In the genomic region with DNA sequence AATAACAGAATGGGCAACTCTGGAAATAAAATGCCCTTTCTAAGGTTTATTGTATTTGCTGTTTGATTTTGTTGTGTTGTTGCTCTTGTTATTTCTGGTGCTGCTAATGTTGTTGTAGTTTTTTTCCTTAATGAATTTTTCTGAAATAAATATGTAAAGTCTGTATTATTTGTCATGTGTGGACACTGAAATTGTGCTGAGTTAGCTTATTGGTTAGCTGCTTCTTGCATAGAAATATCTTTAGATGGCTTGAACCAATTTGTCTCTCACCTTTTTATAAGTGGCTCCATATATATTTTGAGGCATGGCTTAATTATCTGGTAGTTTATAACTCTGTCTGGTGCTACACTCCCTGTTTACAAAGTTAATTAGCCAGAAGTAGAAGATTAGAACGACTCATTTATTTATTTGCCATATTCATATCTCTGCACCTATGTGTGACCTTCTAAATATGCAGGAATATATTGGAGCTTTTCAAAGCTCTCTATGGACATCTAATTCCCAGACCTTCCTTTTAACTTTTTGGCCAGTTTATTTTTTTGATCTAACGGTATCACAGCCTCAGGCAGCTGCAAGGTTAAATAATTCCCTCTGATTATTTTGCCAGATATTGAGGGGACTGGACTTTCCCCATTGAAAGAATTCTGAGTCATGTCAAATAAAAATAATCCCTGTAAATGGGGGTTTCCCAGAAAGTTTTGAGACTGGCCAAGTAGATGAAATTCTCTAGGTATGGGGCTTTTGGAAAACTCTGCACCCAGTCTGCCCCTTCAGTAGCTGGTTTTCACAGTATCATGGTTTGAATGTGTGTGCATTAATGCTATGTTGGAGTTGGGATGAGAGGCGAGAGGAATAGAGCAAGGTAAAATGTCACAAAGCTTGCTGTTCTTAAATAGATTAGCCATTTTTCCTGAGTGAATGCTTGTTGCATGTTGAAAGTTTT, we compare ENCODE assay signal across 19 cellular contexts.
"Had no signal": no experiment of that assay in that cellular context is flagged by ENCODE, and none has a peak within 500 bp of the region (broad histone marks: within the 10 kb centered on the region; RNA-seq: fewer than 3 reads in every experiment).

No MANE protein-coding gene starts in this region.

- H3K9me3 Mint-ChIP-seq: activated CD4-positive, alpha-beta T cell treated with anti-CD3 and anti-CD28 coated beads, Interleukin-2, amount 10 ng/mL, durations not matched to agents 24 days and 14 days had no signal

- H3K36me3 ChIP-seq: gastrocnemius medialis, thoracic aorta, upper lobe of right lung had no signal

- H3K27me3 ChIP-seq: body of pancreas, gastrocnemius medialis, upper lobe of right lung had no signal

- H3K4me3 Mint-ChIP-seq: activated B cell treated with CpG ODN at 0.5 μM for 24 hours; activated CD4-positive, alpha-beta T cell treated with anti-CD3 and anti-CD28 coated beads, Interleukin-2, amount 10 ng/mL, durations not matched to agents 24 days and 14 days; activated CD8-positive, alpha-beta T cell treated with anti-CD3 and anti-CD28 coated beads, Interleukin-2, amount 10 ng/mL, durations not matched to agents 7 days and 5 days; neural crest cell had no signal

- FAIRE-seq: islet of Langerhans had no signal

- H3K4me3 ChIP-seq: body of pancreas, gastrocnemius medialis, lung, psoas muscle, thoracic aorta, upper lobe of right lung had no signal

- H3K27me3 Mint-ChIP-seq: activated B cell treated with CpG ODN at 0.5 μM for 24 hours; activated CD4-positive, alpha-beta T cell treated with anti-CD3 and anti-CD28 coated beads, Interleukin-2, amount 10 ng/mL, durations not matched to agents 24 days and 14 days had no signal

- ATAC-seq: activated CD8-positive, alpha-beta T cell treated with anti-CD3 and anti-CD28 coated beads, Interleukin-2, amount 10 ng/mL, durations not matched to agents 7 days and 5 days; activated naive CD4-positive, alpha-beta T cell treated with anti-CD3 and anti-CD28 coated beads, Interleukin-2, amount 50 U/mL, for 72 hours; body of pancreas; gastrocnemius medialis; psoas muscle; upper lobe of right lung had no signal

- H3K4me1 ChIP-seq: body of pancreas, gastrocnemius medialis, psoas muscle, upper lobe of right lung had no signal

- H3K4me1 Mint-ChIP-seq: activated B cell treated with CpG ODN at 0.5 μM for 24 hours; activated CD4-positive, alpha-beta T cell treated with anti-CD3 and anti-CD28 coated beads, Interleukin-2, amount 10 ng/mL, durations not matched to agents 24 days and 14 days had no signal

- DNase-seq: activated B cell treated with CpG ODN at 0.5 μM for 24 hours; activated CD4-positive, alpha-beta T cell treated with anti-CD3 and anti-CD28 coated beads, Interleukin-2, amount 10 ng/mL, durations not matched to agents 24 days and 14 days; activated CD8-positive, alpha-beta memory T cell treated with anti-CD3 and anti-CD28 coated beads, Interleukin-2, amount 50 U/mL, for 4 hours; activated CD8-positive, alpha-beta T cell treated with anti-CD3 and anti-CD28 coated beads, Interleukin-2, amount 10 ng/mL, durations not matched to agents 7 days and 5 days; activated effector memory CD4-positive, alpha-beta T cell treated with anti-CD3 and anti-CD28 coated beads, Interleukin-2, amount 50 U/mL, for 16 hours; activated T-cell treated with anti-CD3 and anti-CD28 coated beads, Interleukin-2, amount 50 U/mL, for 48 hours; body of pancreas; effector CD8-positive, alpha-beta T cell; gastrocnemius medialis; midbrain; psoas muscle; stimulated activated CD4-positive, alpha-beta T cell treated with anti-CD3 and anti-CD28 coated beads, Interleukin-2, amount 100 ng/mL, for 24 hours; T-helper 2 cell; upper lobe of right lung had no signal

- H3K9me3 ChIP-seq: body of pancreas, gastrocnemius medialis, psoas muscle, thoracic aorta, upper lobe of right lung had no signal

- H3K36me3 Mint-ChIP-seq: activated naive CD4-positive, alpha-beta T cell treated with anti-CD3 and anti-CD28 coated beads, Interleukin-2, amount 50 U/mL, for 72 hours had no signal

- H3K27ac Mint-ChIP-seq: activated B cell treated with CpG ODN at 0.5 μM for 24 hours; activated CD4-positive, alpha-beta T cell treated with anti-CD3 and anti-CD28 coated beads, Interleukin-2, amount 10 ng/mL, durations not matched to agents 24 days and 14 days; activated CD8-positive, alpha-beta T cell treated with anti-CD3 and anti-CD28 coated beads, Interleukin-2, amount 10 ng/mL, durations not matched to agents 7 days and 5 days; activated naive CD4-positive, alpha-beta T cell treated with anti-CD3 and anti-CD28 coated beads, Interleukin-2, amount 50 U/mL, for 72 hours had no signal

- H3K27ac ChIP-seq: body of pancreas, gastrocnemius medialis, psoas muscle, thoracic aorta, upper lobe of right lung had no signal
